In the genomic region with DNA sequence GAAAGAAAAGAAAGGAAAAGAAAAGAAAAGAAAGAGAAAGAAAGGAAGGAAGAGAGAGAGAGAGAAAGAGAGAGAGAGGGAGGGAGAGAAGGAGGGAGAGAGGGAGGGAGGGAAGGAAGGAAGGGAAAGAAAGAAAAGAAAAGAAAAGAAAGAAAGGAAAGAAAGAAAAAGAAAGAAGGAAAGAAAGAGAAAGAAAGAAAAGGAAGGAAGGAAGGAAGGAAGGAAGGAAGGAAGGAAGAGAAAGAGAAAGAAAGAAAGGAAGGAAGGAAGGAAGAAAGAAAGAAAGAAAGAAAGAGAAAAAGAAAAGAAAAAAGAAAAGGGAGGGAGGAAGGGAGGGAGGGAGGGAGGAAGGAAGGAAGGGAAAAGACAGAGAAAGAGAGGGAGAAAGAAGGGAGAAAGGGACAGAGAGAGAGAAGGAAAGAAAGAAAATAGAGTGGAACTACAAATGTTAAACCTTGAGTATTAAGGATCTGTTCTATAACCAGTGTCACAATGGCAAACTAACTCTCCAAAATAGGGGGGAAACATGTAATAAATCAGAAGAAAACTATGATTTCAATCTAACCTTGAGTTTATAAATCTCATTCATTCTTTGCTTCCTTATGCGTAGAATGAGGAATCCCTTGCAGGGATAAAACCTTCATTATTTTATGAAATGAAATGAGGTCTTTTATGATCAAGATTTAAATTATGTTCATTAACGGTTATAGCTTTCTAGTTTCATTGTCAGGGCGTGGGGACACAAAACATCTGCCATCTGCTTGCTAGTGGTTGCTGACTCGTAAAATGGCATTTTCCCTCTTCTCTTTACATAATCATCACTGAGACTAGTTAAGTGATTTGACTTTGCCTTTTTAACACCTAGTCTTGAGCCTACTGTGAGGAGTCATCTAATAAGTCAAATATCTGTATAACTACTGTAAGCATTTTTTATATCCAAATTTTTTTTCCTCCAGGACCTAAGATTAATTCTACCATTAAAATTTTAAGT, we compare ENCODE assay signal across 10 cellular contexts. TPM values are rescaled to one million over a fixed set of nuclear protein-coding genes. Genes with fewer than 3 reads are reported as not detected.
DNase-seq lines count a peak whose midpoint lies in the region; ATAC-seq and TF ChIP-seq lines count a peak whose summit lies in the region.
"Had no signal": no experiment of that assay in that cellular context is flagged by ENCODE, and none has a peak within 500 bp of the region (broad histone marks: within the 10 kb centered on the region; RNA-seq: fewer than 3 reads in every experiment).

No MANE protein-coding gene starts in this region.

- peaks cover 36% of the 10 kb centered on the region for H3K4me1 Mint-ChIP-seq in activated CD4-positive, alpha-beta T cell treated with anti-CD3 and anti-CD28 coated beads for 36 hours
- peaks cover 18% of the 10 kb centered on the region for H3K4me1 Mint-ChIP-seq in activated CD4-positive, alpha-beta T cell treated with anti-CD3 and anti-CD28 coated beads, Interleukin-2, amount 10 ng/mL, durations not matched to agents 24 days and 14 days
- peaks cover 4% of the 10 kb centered on the region for H3K4me1 Mint-ChIP-seq in nephron
- H3K4me1 Mint-ChIP-seq in HFFc6 (ENCODE audit: low read depth) = peaks cover 53% of the 10 kb centered on the region

- H2BK120ac ChIP-seq in neuronal stem cell (ENCODE audit: low read depth, low read length) = no peak overlapping the region

- H3K27me3 Mint-ChIP-seq in activated CD4-positive, alpha-beta T cell treated with anti-CD3 and anti-CD28 coated beads for 36 hours = peaks cover 2% of the 10 kb centered on the region
- peaks cover 2% of the 10 kb centered on the region for H3K27me3 Mint-ChIP-seq in activated CD4-positive, alpha-beta T cell treated with anti-CD3 and anti-CD28 coated beads, Interleukin-2, amount 10 ng/mL, durations not matched to agents 24 days and 14 days
- H3K27me3 Mint-ChIP-seq in nephron (ENCODE audit: low read depth) (peaks cover 4% of the 10 kb centered on the region), HFFc6 (ENCODE audit: insufficient read depth) (no peaks in the 10 kb centered on the region)

- no peak overlapping the region for H2AK5ac ChIP-seq in neuronal stem cell (ENCODE audit: low read depth, low read length)

- H4K20me1 ChIP-seq in KMS-11 (ENCODE audit: insufficient read depth) = no peaks in the 10 kb centered on the region

- no peak overlapping the region for H2BK15ac ChIP-seq in neuronal stem cell (ENCODE audit: low read length)

- CTCF ChIA-PET in activated CD4-positive, alpha-beta T cell treated with anti-CD3 and anti-CD28 coated beads for 36 hours (lab: Charles Lee) = interaction anchor here (0.6 kb wide), 1 partner anchor 16 kb away, joined by 3 read pairs; no protein-coding TSS in a partner anchor

- no CpG with 5 or more reads among the region's 4 CpGs for WGBS in neuronal stem cell (ENCODE audit: extremely low coverage in 2 of 2, insufficient read length in 2 of 2, insufficient replicate concordance in 1 of 2), 2 donors

- no peak overlapping the region for H3K18ac ChIP-seq in neuronal stem cell (ENCODE audit: low read length)

- no peak overlapping the region for H3K4me3 ChIP-seq in KMS-11 (IDR thresholded peaks at IDR 0.05; ENCODE audit: insufficient read depth, low read depth, low read length)
- H3K4me3 ChIP-seq in adipocyte (ENCODE audit: low read length) = no peak overlapping the region
- no peak overlapping the region for H3K4me3 ChIP-seq in neuronal stem cell (ENCODE audit: low read length in 2 of 2)
- H3K4me3 ChIP-seq: skin epidermis had no signal

- peaks cover 36% of the 10 kb centered on the region for H3K4me1 ChIP-seq in KMS-11 (ENCODE audit: low read depth, poor library complexity, severe bottlenecking)
- H3K4me1 ChIP-seq in adipocyte (ENCODE audit: control insufficient read depth, insufficient read depth, low read length) = peaks cover 2% of the 10 kb centered on the region
- H3K4me1 ChIP-seq in neuronal stem cell (ENCODE audit: control insufficient read depth in 2 of 2, insufficient read depth in 1 of 2, low read depth in 1 of 2, low read length in 2 of 2) = no peaks in the 10 kb centered on the region

- no peak overlapping the region for H3K4ac ChIP-seq in neuronal stem cell (ENCODE audit: low read length)

- H3K9ac ChIP-seq in KMS-11 = no peak overlapping the region
- no peak overlapping the region for H3K9ac ChIP-seq in adipocyte (ENCODE audit: low read length)
- H3K9ac ChIP-seq in neuronal stem cell (ENCODE audit: low read depth, low read length, poor library complexity) = no peak overlapping the region

- H4K91ac ChIP-seq in neuronal stem cell (ENCODE audit: low read depth, low read length, poor library complexity) = no peak overlapping the region

- no peak overlapping the region for H3K23ac ChIP-seq in neuronal stem cell (ENCODE audit: low read depth, low read length, poor library complexity)

- TF ChIP-seq CTCF in KMS-11 (conservative IDR thresholded peaks at IDR 0.05; ENCODE audit: low read depth, low read length) (no peak), nephron (IDR thresholded peaks at IDR 0.05; ENCODE audit: unreplicated experiment in 3 of 3) (no peak), HFFc6 (IDR thresholded peaks at IDR 0.05) (no peak)

- no peaks in the 10 kb centered on the region for H3K79me2 ChIP-seq in KMS-11 (ENCODE audit: insufficient read depth, low read depth)

- H2BK12ac ChIP-seq in neuronal stem cell (ENCODE audit: low read length) = no peak overlapping the region

- H3K4me3 Mint-ChIP-seq in activated CD4-positive, alpha-beta T cell treated with anti-CD3 and anti-CD28 coated beads for 36 hours = no peak overlapping the region
- H3K4me3 Mint-ChIP-seq in activated CD4-positive, alpha-beta T cell treated with anti-CD3 and anti-CD28 coated beads, Interleukin-2, amount 10 ng/mL, durations not matched to agents 24 days and 14 days = no peak overlapping the region
- H3K4me3 Mint-ChIP-seq in nephron (no peak overlapping the region), HFFc6 (no peak overlapping the region)
- H3K4me3 Mint-ChIP-seq: IgD-negative memory B cell had no signal

- H2AFZ ChIP-seq in KMS-11 (ENCODE audit: low read depth) = peak overlapping the region; percentile 43
- no peak overlapping the region for H2AFZ ChIP-seq in neuronal stem cell (ENCODE audit: low read length)

- intact Hi-C loops in activated CD4-positive, alpha-beta T cell treated with anti-CD3 and anti-CD28 coated beads for 36 hours (cut with DNase I, micrococcal nuclease) = loop anchor here (1.0 to 5.0 kb wide), 8 partner anchors 29 to 1875 kb away; a partner anchor contains a TSS
- intact Hi-C loops in activated CD4-positive, alpha-beta T cell treated with anti-CD3 and anti-CD28 coated beads, Interleukin-2, amount 10 ng/mL, durations not matched to agents 24 days and 14 days (cut with micrococcal nuclease) = loop anchor here (1.0 to 5.0 kb wide), 3 partner anchors 40 to 100 kb away; no protein-coding TSS in a partner anchor
- intact Hi-C loops in posterior vena cava (cut with DNase I) = no loop called here

- H3K36me3 ChIP-seq in KMS-11 (ENCODE audit: insufficient read depth) (no peaks in the 10 kb centered on the region), adipocyte (ENCODE audit: control insufficient read depth, insufficient read depth, low read length, severe bottlenecking) (no peaks in the 10 kb centered on the region), neuronal stem cell (replicated peaks in 1 of 2; ENCODE audit: control insufficient read depth in 2 of 2, insufficient read depth in 2 of 2, low read length in 2 of 2) (no peaks in the 10 kb centered on the region)

- no peaks in the 10 kb centered on the region for H3K36me3 Mint-ChIP-seq in activated CD4-positive, alpha-beta T cell treated with anti-CD3 and anti-CD28 coated beads for 36 hours (ENCODE audit: low read depth)
- peaks cover 1% of the 10 kb centered on the region for H3K36me3 Mint-ChIP-seq in activated CD4-positive, alpha-beta T cell treated with anti-CD3 and anti-CD28 coated beads, Interleukin-2, amount 10 ng/mL, durations not matched to agents 24 days and 14 days (ENCODE audit: low read depth)
- no peaks in the 10 kb centered on the region for H3K36me3 Mint-ChIP-seq in nephron (ENCODE audit: low read depth)
- H3K36me3 Mint-ChIP-seq in HFFc6 (ENCODE audit: low read depth) = no peaks in the 10 kb centered on the region
- H3K36me3 Mint-ChIP-seq: IgD-negative memory B cell had no signal

- H4K8ac ChIP-seq in neuronal stem cell (ENCODE audit: low read depth, low read length) = no peak overlapping the region

- H3K14ac ChIP-seq in neuronal stem cell (ENCODE audit: low read length) = no peak overlapping the region

- no peaks in the 10 kb centered on the region for H3K79me1 ChIP-seq in neuronal stem cell (ENCODE audit: low read depth, low read length)

- ATAC-seq in activated CD4-positive, alpha-beta T cell treated with anti-CD3 and anti-CD28 coated beads for 36 hours = peak; percentile 28

- H3K9me3 ChIP-seq in adipocyte (ENCODE audit: control insufficient read depth, low read length) = no peaks in the 10 kb centered on the region
- no peaks in the 10 kb centered on the region for H3K9me3 ChIP-seq in neuronal stem cell (replicated peaks in 1 of 2; ENCODE audit: control insufficient read depth in 2 of 2, insufficient read depth in 1 of 2, low read depth in 1 of 2, low read length in 2 of 2)

- H3K4me2 ChIP-seq in KMS-11 (peak overlapping the region; percentile 37), neuronal stem cell (ENCODE audit: insufficient read depth, low read length, poor library complexity, severe bottlenecking) (no peak overlapping the region)

- H3K27me3 ChIP-seq in KMS-11 (ENCODE audit: insufficient read depth, low read depth) (no peaks in the 10 kb centered on the region), adipocyte (replicated peaks; ENCODE audit: control insufficient read depth, insufficient read depth, low read length) (no peaks in the 10 kb centered on the region), neuronal stem cell (ENCODE audit: control insufficient read depth in 3 of 3, insufficient read depth in 3 of 3, low read depth in 1 of 3, low read length in 3 of 3) (no peaks in the 10 kb centered on the region)

- peak; percentile 26 for DNase-seq in activated CD4-positive, alpha-beta T cell treated with anti-CD3 and anti-CD28 coated beads for 36 hours
- DNase-seq in activated CD4-positive, alpha-beta T cell treated with anti-CD3 and anti-CD28 coated beads, Interleukin-2, amount 10 ng/mL, durations not matched to agents 24 days and 14 days = no peak
- DNase-seq in adipocyte (ENCODE audit: low read depth) (peak; percentile 52), posterior vena cava (ENCODE audit: low spot score) (no peak), HFFc6 (no peak), neuronal stem cell (ENCODE audit: low spot score) (no peak)

- no peak overlapping the region for H3K27ac Mint-ChIP-seq in activated CD4-positive, alpha-beta T cell treated with anti-CD3 and anti-CD28 coated beads for 36 hours
- H3K27ac Mint-ChIP-seq in activated CD4-positive, alpha-beta T cell treated with anti-CD3 and anti-CD28 coated beads, Interleukin-2, amount 10 ng/mL, durations not matched to agents 24 days and 14 days = no peak overlapping the region
- H3K27ac Mint-ChIP-seq in nephron (peak overlapping the region in 2 of 3 experiments; percentile 42 to 56), HFFc6 (no peak overlapping the region; the same call in 1 of the 2 replicates)

- H3K9me3 Mint-ChIP-seq in activated CD4-positive, alpha-beta T cell treated with anti-CD3 and anti-CD28 coated beads for 36 hours (ENCODE audit: low read depth) = no peaks in the 10 kb centered on the region
- no peaks in the 10 kb centered on the region for H3K9me3 Mint-ChIP-seq in activated CD4-positive, alpha-beta T cell treated with anti-CD3 and anti-CD28 coated beads, Interleukin-2, amount 10 ng/mL, durations not matched to agents 24 days and 14 days
- H3K9me3 Mint-ChIP-seq in nephron (peaks cover 2% of the 10 kb centered on the region), HFFc6 (no peaks in the 10 kb centered on the region)
- H3K9me3 Mint-ChIP-seq: IgD-negative memory B cell had no signal

- H3K27ac ChIP-seq in KMS-11 (peak overlapping the region; percentile 9; the same call in 1 of the 2 replicates), neuronal stem cell (replicated peaks; ENCODE audit: low read length) (no peak overlapping the region)

- POLR2A ChIA-PET in activated CD4-positive, alpha-beta T cell treated with anti-CD3 and anti-CD28 coated beads for 36 hours (lab: Charles Lee) = no interaction called here

- no peak overlapping the region for H2BK5ac ChIP-seq in neuronal stem cell (ENCODE audit: low read length)

RNA-seq across cellular contexts. Expression of a gene that starts 40.7 kb away (rescaled TPM):
- 100 to 1,000 TPM; 114 to 188 TPM for total RNA-seq in activated CD4-positive, alpha-beta T cell treated with anti-CD3 and anti-CD28 coated beads for 36 hours
- 148 and 150 TPM in 2 replicates for total RNA-seq in activated CD4-positive, alpha-beta T cell treated with anti-CD3 and anti-CD28 coated beads, Interleukin-2, amount 10 ng/mL, durations not matched to agents 24 days and 14 days
- total RNA-seq in posterior vena cava = 10 to 100 TPM; 79.8 to 89.2 TPM
- total RNA-seq in HFFc6 (2021; fragmentation: NEBNext Ultra II Directional; extraction: Animal tissue kit (Norgen Biotek cat#: 25700)) = 100 to 1,000 TPM; 196 to 222 (median 204) TPM
- 166 TPM for polyA plus RNA-seq in neuronal stem cell (2013, experiment 1 of 2)
- polyA plus RNA-seq in neuronal stem cell (2013, experiment 2 of 2) = 182 TPM

Comparison
In these comparisons a context has a peak if more than half of its experiments do, and no peak if none do; other contexts are left out.
1. DNase-seq: peak in activated CD4-positive, alpha-beta T cell treated with anti-CD3 and anti-CD28 coated beads for 36 hours (single experiment) and adipocyte (single experiment); none in activated CD4-positive, alpha-beta T cell treated with anti-CD3 and anti-CD28 coated beads, Interleukin-2, amount 10 ng/mL, durations not matched to agents 24 days and 14 days (single experiment), posterior vena cava (single experiment), HFFc6 (single experiment) and neuronal stem cell (single experiment).
2. H3K27ac Mint-ChIP-seq: peak in nephron (2 of 3); none in activated CD4-positive, alpha-beta T cell treated with anti-CD3 and anti-CD28 coated beads for 36 hours (single experiment), activated CD4-positive, alpha-beta T cell treated with anti-CD3 and anti-CD28 coated beads, Interleukin-2, amount 10 ng/mL, durations not matched to agents 24 days and 14 days (single experiment) and HFFc6 (single experiment).
3. intact Hi-C loops: an anchor here in activated CD4-positive, alpha-beta T cell treated with anti-CD3 and anti-CD28 coated beads for 36 hours (1.0 to 5.0 kb wide) and activated CD4-positive, alpha-beta T cell treated with anti-CD3 and anti-CD28 coated beads, Interleukin-2, amount 10 ng/mL, durations not matched to agents 24 days and 14 days (1.0 to 5.0 kb wide); none called in posterior vena cava.